1 cellular context compared by ENCODE assay signal in the genomic region with DNA sequence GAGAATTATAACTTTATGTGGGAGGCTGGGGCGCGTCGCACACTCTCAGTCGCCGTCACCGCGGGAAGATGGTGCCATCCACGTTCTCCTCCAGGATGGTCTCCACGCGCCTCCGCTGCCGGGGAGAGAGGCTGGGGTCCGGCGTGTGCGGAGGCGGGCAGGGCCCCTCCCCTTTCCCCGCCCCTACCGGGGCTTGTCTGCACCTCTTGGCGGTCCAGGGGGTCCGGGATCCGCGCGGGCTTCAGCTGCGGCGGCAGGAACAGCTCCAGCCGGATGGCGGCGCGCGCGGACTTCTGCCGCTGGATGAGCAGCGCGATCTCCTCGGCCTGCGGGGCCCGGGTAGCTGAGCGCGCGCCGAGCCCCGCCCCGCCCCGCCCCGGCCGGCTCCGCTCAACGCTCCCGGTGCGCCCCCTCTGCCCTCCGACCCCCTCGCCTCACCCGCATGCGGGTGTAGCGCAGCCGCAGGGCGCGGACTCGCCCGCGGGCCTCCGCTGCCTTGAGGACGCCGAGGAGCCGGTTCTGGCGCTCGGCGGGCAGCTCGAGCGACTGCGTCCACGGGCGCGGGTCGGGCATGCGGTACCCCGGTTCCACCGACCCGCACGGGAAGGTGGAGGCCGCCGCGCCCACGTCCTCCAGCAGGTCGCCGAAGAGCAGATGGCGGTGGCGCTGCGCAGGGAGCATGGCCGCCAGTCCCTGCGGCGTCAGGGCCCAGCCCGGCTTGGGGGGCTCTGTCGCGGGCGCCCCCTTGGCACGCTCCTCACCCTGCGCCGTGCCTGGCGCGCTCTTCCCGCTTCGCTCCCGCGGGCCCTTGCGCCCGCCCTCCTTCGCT.
TF ChIP-seq lines count a peak whose summit lies in the region.

No MANE protein-coding gene starts in this region.

TF ChIP-seq in K562, 482 proteins besides CTCF, POLR2A, EP300 and RAD21 (continued from another document):
- TF ChIP-seq ZNF318 (IDR thresholded peaks at IDR 0.05; ENCODE audit: borderline replicate concordance in 1 of 2, low read depth in 1 of 2) (no peak), RFX1 (IDR thresholded peaks at IDR 0.05) (no peak), ZBTB33 (CRISPR knock-in tag; IDR thresholded peaks at IDR 0.05) (peak; percentile 52), CREM (IDR thresholded peaks at IDR 0.05; ENCODE audit: low read depth) (peak; percentile 46; the same call in 1 of the 2 replicates), TFAP4 (CRISPR knock-in tag; IDR thresholded peaks at IDR 0.05; ENCODE audit: borderline replicate concordance) (peak; percentile 60; the same call in 1 of the 2 replicates), DMBX1 (CRISPR knock-in tag; IDR thresholded peaks at IDR 0.05; ENCODE audit: borderline replicate concordance) (no peak), DDX20 (tag; IDR thresholded peaks at IDR 0.05; ENCODE audit: low read depth) (no peak), SMC3 (conservative IDR thresholded peaks at IDR 0.05; ENCODE audit: insufficient read depth, low read depth, low read length) (0 out of 2 replicates have a peak, but pooled peaks have one; percentile 46), CXXC5 (CRISPR knock-in tag; IDR thresholded peaks at IDR 0.05) (peak; percentile 66), ZNF395 (CRISPR knock-in tag; IDR thresholded peaks at IDR 0.05) (0 out of 2 replicates have a peak, but pooled peaks have one; percentile 34), YY1 (IDR thresholded peaks at IDR 0.05; ENCODE audit: borderline replicate concordance in 1 of 3, control insufficient read depth in 1 of 3, extremely low read depth in 1 of 3, insufficient read depth in 3 of 3, insufficient read length in 1 of 3, insufficient replicate concordance in 2 of 3, low read depth in 1 of 3, low read length in 2 of 3) (peak in 2 of 3 experiments; percentile 34 to 39)
- TF ChIP-seq, protein P1, sequence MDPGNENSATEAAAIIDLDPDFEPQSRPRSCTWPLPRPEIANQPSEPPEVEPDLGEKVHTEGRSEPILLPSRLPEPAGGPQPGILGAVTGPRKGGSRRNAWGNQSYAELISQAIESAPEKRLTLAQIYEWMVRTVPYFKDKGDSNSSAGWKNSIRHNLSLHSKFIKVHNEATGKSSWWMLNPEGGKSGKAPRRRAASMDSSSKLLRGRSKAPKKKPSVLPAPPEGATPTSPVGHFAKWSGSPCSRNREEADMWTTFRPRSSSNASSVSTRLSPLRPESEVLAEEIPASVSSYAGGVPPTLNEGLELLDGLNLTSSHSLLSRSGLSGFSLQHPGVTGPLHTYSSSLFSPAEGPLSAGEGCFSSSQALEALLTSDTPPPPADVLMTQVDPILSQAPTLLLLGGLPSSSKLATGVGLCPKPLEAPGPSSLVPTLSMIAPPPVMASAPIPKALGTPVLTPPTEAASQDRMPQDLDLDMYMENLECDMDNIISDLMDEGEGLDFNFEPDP (CRISPR knock-in tag; IDR thresholded peaks at IDR 0.05) = no peak
